ENCODE assay signal across 8 cellular contexts in genomic region chrX:104156630-104157529, GRCh38. TPM values are rescaled to one million over a fixed set of nuclear protein-coding genes. Genes with fewer than 3 reads are reported as not detected.
DNase-seq lines count a peak whose midpoint lies in the region; ATAC-seq lines count a peak whose summit lies in the region.

A gene with protein sequence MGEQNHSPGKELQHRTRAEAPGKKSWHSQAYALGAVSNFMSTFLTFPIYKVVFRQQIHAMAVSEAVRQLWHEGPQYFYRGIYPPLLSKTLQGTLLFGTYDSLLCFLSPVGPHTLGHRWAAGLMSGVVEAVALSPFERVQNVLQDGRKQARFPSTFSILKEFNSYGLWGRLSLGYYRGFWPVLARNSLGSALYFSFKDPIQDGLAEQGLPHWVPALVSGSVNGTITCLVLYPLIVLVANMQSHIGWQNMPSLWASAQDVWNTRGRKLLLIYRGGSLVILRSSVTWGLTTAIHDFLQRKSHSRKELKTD (minus strand): TSS chrX:104157009. CDS start chrX:104105257, 51,752 bp downstream.

- H3K9me3 Mint-ChIP-seq in activated CD4-positive, alpha-beta T cell treated with anti-CD3 and anti-CD28 coated beads for 36 hours (ENCODE audit: low read depth): no peaks in the 10 kb centered on the region

- H3K36me3 Mint-ChIP-seq in activated CD4-positive, alpha-beta T cell treated with anti-CD3 and anti-CD28 coated beads for 36 hours (ENCODE audit: low read depth): peaks cover 4% of the 10 kb centered on the region

- DNase-seq in AG20443 (ENCODE audit: low spot score) (peak; percentile 79), NCI-H446 (lab: John Stamatoyannopoulos, UW) (peak; percentile 56 to 88), left colon (peak; percentile 77 to 82)
- peak; percentile 84 for DNase-seq in activated CD4-positive, alpha-beta T cell treated with anti-CD3 and anti-CD28 coated beads for 36 hours
- DNase-seq in stimulated activated CD4-positive, alpha-beta T cell treated with anti-CD3 and anti-CD28 coated beads, Interleukin-1b, Interleukin-23, amount 100 ng/mL, for 48 hours: peak; percentile 77

- ATAC-seq in GM19043 (IDR thresholded peaks at IDR 0.05; ENCODE audit: low read depth, unreplicated experiment) (peak; percentile 90), HG03354 (IDR thresholded peaks at IDR 0.05; ENCODE audit: poor library complexity, severe bottlenecking, unreplicated experiment) (peak; percentile 95), left colon (peak; percentile 97)
- ATAC-seq in activated CD4-positive, alpha-beta T cell treated with anti-CD3 and anti-CD28 coated beads for 36 hours: peak; percentile 92

- CTCF ChIA-PET in activated CD4-positive, alpha-beta T cell treated with anti-CD3 and anti-CD28 coated beads for 36 hours (lab: Charles Lee): interaction anchor here (0.5 to 3.6 kb wide), 10 partner anchors 10 to 728 kb away, joined by 3 to 24 read pairs (median 5); partner anchors contain the start of gene FAM199X

- POLR2A ChIA-PET in activated CD4-positive, alpha-beta T cell treated with anti-CD3 and anti-CD28 coated beads for 36 hours (lab: Charles Lee): interaction anchor here (0.6 to 1.9 kb wide), 4 partner anchors 9 to 692 kb away, joined by 3 to 7 read pairs (median 3); partner anchors contain the start of gene FAM199X

- H3K4me3 Mint-ChIP-seq in activated CD4-positive, alpha-beta T cell treated with anti-CD3 and anti-CD28 coated beads for 36 hours: peak within 1 kb of the TSS; percentile 94

- H3K4me1 Mint-ChIP-seq in activated CD4-positive, alpha-beta T cell treated with anti-CD3 and anti-CD28 coated beads for 36 hours: peaks cover 11% of the 10 kb centered on the region

- H3K27ac ChIP-seq in cingulate gyrus (ENCODE audit: low read depth, low read length): peak within 1 kb of the TSS; percentile 84

- intact Hi-C loops in activated CD4-positive, alpha-beta T cell treated with anti-CD3 and anti-CD28 coated beads for 36 hours (cut with DNase I, micrococcal nuclease): loop anchor here (1.0 to 10.0 kb wide), 5 partner anchors 9 to 602 kb away; partner anchors contain the start of genes FAM199X (in 2 of the 2) and MORF4L2 (in 2 of the 2)
- intact Hi-C loops in left colon (cut with DNase I, micrococcal nuclease): no loop called here

- no peaks in the 10 kb centered on the region for H3K27me3 Mint-ChIP-seq in activated CD4-positive, alpha-beta T cell treated with anti-CD3 and anti-CD28 coated beads for 36 hours

- peak within 1 kb of the TSS; percentile 99 for H3K27ac Mint-ChIP-seq in activated CD4-positive, alpha-beta T cell treated with anti-CD3 and anti-CD28 coated beads for 36 hours

RNA-seq across cellular contexts. Expression of the gene that starts here (rescaled TPM):
- 1 to 10 TPM; 3.5 to 5.1 TPM for total RNA-seq in activated CD4-positive, alpha-beta T cell treated with anti-CD3 and anti-CD28 coated beads for 36 hours
- 1 to 10 TPM; 6.1 to 7.7 TPM for total RNA-seq in left colon

Comparison
In these comparisons a context has a peak if more than half of its experiments do, and no peak if none do; other contexts are left out.
1. Peak in every context shown above with its lines: DNase-seq, ATAC-seq and H3K27ac ChIP-seq.
2. intact Hi-C loops: an anchor here in activated CD4-positive, alpha-beta T cell treated with anti-CD3 and anti-CD28 coated beads for 36 hours (1.0 to 10.0 kb wide); none called in left colon.